Comparison of ENCODE assay signal across 13 cellular contexts in the genomic region with DNA sequence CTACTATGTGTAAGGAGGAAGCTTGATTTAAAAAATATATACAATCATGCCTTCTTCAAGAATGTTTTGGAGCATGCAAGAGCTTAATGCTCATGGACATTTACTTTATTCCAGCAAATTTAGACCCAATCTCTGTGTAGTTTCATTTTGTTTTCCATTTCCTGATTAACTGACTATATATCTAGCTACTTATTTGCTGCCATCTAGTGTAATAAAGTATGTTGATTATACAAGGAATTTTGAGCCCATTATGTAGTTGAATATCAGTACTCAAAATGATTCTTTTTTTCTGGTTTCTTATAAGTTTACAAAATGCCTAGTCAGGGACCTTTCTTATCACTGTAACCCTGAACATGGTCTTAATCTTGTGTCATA.
DNase-seq lines count a peak whose midpoint lies in the region; ATAC-seq and TF ChIP-seq lines count a peak whose summit lies in the region.
"Had no signal": no experiment of that assay in that cellular context is flagged by ENCODE, and none has a peak within 500 bp of the region (broad histone marks: within the 10 kb centered on the region; RNA-seq: fewer than 3 reads in every experiment).

No MANE protein-coding gene starts in this region.

- H3K27ac ChIP-seq in HEK293 (ENCODE audit: extremely low read depth, low read depth, low read length): no peak overlapping the region
- H3K27ac ChIP-seq in smooth muscle cell (ENCODE audit: low read depth): no peak overlapping the region

- H3K4me1 ChIP-seq in HEK293 (ENCODE audit: control insufficient read depth, insufficient read depth, low read length) (no peaks in the 10 kb centered on the region), smooth muscle cell (ENCODE audit: low read depth) (no peaks in the 10 kb centered on the region)

- intact Hi-C loops in left cardiac atrium (cut with DNase I): loop anchor here in 1 of 2 donors (5.0 to 10.0 kb wide), 3 partner anchors 72 to 649 kb away; partner anchors contain the start of gene GHR

- H3K9me3 ChIP-seq in HEK293 (ENCODE audit: control insufficient read depth, insufficient read depth, low read depth, low read length): no peaks in the 10 kb centered on the region
- H3K9me3 ChIP-seq in smooth muscle cell (replicated peaks; ENCODE audit: low read depth): no peaks in the 10 kb centered on the region

- H3K27me3 ChIP-seq in smooth muscle cell (ENCODE audit: low read depth): no peaks in the 10 kb centered on the region

- no peak overlapping the region for H3K9ac ChIP-seq in smooth muscle cell (ENCODE audit: low read depth)

- H3K4me3 ChIP-seq in HEK293 (ENCODE audit: low read depth, low read length): no peak overlapping the region
- H3K4me3 ChIP-seq in smooth muscle cell: no peak overlapping the region

- ATAC-seq in left cardiac atrium: peak; percentile 53 to 76
- no peak for ATAC-seq in HG02970 (IDR thresholded peaks at IDR 0.05; ENCODE audit: low FRiP score, unreplicated experiment)

- POLR2A ChIA-PET in HEK293 (lab: Yijun Ruan, JAX): no interaction called here

- peak overlapping the region; percentile 33 for H3K4me2 ChIP-seq in smooth muscle cell

- CTCF ChIA-PET in HEK293 (lab: Yijun Ruan, JAX): interaction anchor here (0.6 to 2.1 kb wide), 8 partner anchors 9 to 948 kb away, joined by 3 to 8 read pairs (median 4); partner anchors contain the start of gene GHR

- no peaks in the 10 kb centered on the region for H3F3A ChIP-seq in smooth muscle cell (ENCODE audit: low read depth)

- in situ Hi-C loops in SK-MEL-5 (cut with HindIII; ENCODE audit: low pct_unique_long_range_greater_than_20kb, low sequenced_read_pairs): no loop called here

- H3K79me2 ChIP-seq in smooth muscle cell (ENCODE audit: low read depth): no peaks in the 10 kb centered on the region

- no peak for TF ChIP-seq CTCF in HEK293 (tag by site-specific recombination; IDR thresholded peaks at IDR 0.05)
- TF ChIP-seq CTCF in smooth muscle cell (IDR thresholded peaks at IDR 0.05; ENCODE audit: borderline replicate concordance, insufficient read depth, poor library complexity, severe bottlenecking): peak; percentile 23

- no peak overlapping the region for H2AFZ ChIP-seq in smooth muscle cell (ENCODE audit: low read depth)

- H3K36me3 ChIP-seq in HEK293 (ENCODE audit: control insufficient read depth in 2 of 2, insufficient read depth in 1 of 2, low read length in 2 of 2): no peaks in the 10 kb centered on the region
- no peaks in the 10 kb centered on the region for H3K36me3 ChIP-seq in smooth muscle cell (ENCODE audit: low read depth)

- no peaks in the 10 kb centered on the region for H4K20me1 ChIP-seq in smooth muscle cell (ENCODE audit: low read depth)

- DNase-seq in SK-MEL-5 (ENCODE audit: low read depth, low spot score) (peak; percentile 60), left cardiac atrium (no peak), smooth muscle cell (lab: John Stamatoyannopoulos, UW; ENCODE audit: unreplicated experiment) (no peak), NCI-H1105 treated with DMSO at 0.1 percent for 48 hours (lab: John Stamatoyannopoulos, UW) (no peak), NCI-H510A treated with DMSO at 0.1 percent for 48 hours (lab: John Stamatoyannopoulos, UW) (no peak)
- no peak for DNase-seq in stimulated activated CD4-positive, alpha-beta T cell treated with anti-CD3 and anti-CD28 coated beads, Interleukin-4, amount 100 ng/mL, for 1 hour
- DNase-seq: effector CD4-positive, alpha-beta T cell; NCI-H1417; stimulated activated CD4-positive, alpha-beta T cell treated with anti-CD3 and anti-CD28 coated beads, Interleukin-15, amount 100 ng/mL, for 24 hours; substantia nigra; T-helper 1 cell had no signal

TF ChIP-seq in HEK293, 187 proteins besides CTCF, POLR2A, EP300 and RAD21:
- TF ChIP-seq KLF1 (tag by site-specific recombination; IDR thresholded peaks at IDR 0.05) (no peak), ZNF654 (tag by site-specific recombination; IDR thresholded peaks at IDR 0.05; ENCODE audit: low read depth) (peak; percentile 20; the same call in 1 of the 2 replicates)
